6 cellular contexts compared by ENCODE assay signal in the genomic region with DNA sequence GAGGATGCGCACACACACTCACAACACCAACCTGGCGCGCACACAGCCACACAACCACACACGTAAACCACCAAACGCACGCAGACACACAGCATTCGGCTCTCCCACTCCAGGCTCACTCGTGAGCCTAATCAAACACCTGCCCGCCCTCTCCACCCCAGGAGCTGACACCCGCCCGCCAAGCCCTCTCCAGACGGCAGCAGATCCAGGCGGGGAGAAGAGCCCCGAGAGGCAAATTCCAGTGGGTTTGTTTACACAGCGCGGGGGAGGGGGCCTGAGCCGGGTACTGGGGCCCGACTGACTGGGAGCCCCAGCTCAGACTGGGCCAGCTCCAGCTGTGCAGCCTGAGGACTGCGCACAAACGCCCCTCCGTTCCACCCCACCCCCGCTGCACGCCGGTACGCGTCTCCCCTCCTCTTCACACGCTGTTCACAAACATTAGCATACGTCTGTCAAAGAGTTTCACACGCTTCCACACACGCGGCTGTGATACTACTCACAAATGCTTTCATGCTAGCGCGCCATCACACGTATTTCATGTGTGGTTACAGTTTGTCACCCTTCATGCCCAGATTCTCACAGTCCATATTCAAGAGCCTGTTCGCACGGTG. TPM values are rescaled to one million over a fixed set of nuclear protein-coding genes. Genes with fewer than 3 reads are reported as not detected.
DNase-seq lines count a peak whose midpoint lies in the region; ATAC-seq lines count a peak whose summit lies in the region.

No MANE protein-coding gene starts in this region.

- ATAC-seq in activated T-helper 17 cell treated with anti-CD3 and anti-CD28 coated beads, Interleukin-2, amount 50 U/mL, for 72 hours (replicated peaks), result peak; percentile 61
- ATAC-seq in HG03196 (IDR thresholded peaks at IDR 0.05; ENCODE audit: unreplicated experiment), result no peak

- H3K4me3 ChIP-seq in iPS-18a (ENCODE audit: low read length), result peak overlapping the region; percentile 54

- no peaks in the 10 kb centered on the region for H3K9me3 Mint-ChIP-seq in activated T-helper 17 cell treated with anti-CD3 and anti-CD28 coated beads, Interleukin-2, amount 50 U/mL, for 72 hours

- peaks cover 73% of the 10 kb centered on the region for H3K27me3 ChIP-seq in iPS-18a (ENCODE audit: control insufficient read depth, insufficient read depth, low read length)

- no peaks in the 10 kb centered on the region for H3K9me3 ChIP-seq in iPS-18a (ENCODE audit: control insufficient read depth, low read depth, low read length)

- H3K36me3 ChIP-seq in iPS-18a (ENCODE audit: control insufficient read depth, low read depth, low read length), result peaks cover 2% of the 10 kb centered on the region

- H3K9ac ChIP-seq in iPS-18a (ENCODE audit: low read length), result no peak overlapping the region

- peaks cover 15% of the 10 kb centered on the region for H3K27me3 Mint-ChIP-seq in activated T-helper 17 cell treated with anti-CD3 and anti-CD28 coated beads, Interleukin-2, amount 50 U/mL, for 72 hours

- H3K27ac ChIP-seq in iPS-18a (ENCODE audit: low read length), result no peak overlapping the region

- H3K4me1 ChIP-seq in iPS-18a (ENCODE audit: control insufficient read depth, low read depth, low read length), result peaks cover 49% of the 10 kb centered on the region

- peak overlapping the region; percentile 5 for H3K27ac Mint-ChIP-seq in activated T-helper 17 cell treated with anti-CD3 and anti-CD28 coated beads, Interleukin-2, amount 50 U/mL, for 72 hours

- H3K4me1 Mint-ChIP-seq in activated T-helper 17 cell treated with anti-CD3 and anti-CD28 coated beads, Interleukin-2, amount 50 U/mL, for 72 hours, result peaks cover 16% of the 10 kb centered on the region

- H3K4me3 Mint-ChIP-seq in activated T-helper 17 cell treated with anti-CD3 and anti-CD28 coated beads, Interleukin-2, amount 50 U/mL, for 72 hours, result peak overlapping the region; percentile 79

- DNase-seq in NCI-H1105 treated with DMSO at 0.1 percent for 48 hours (lab: John Stamatoyannopoulos, UW), result peak; percentile 42
- peak; percentile 45 for DNase-seq in stimulated activated naive CD4-positive, alpha-beta T cell treated with Interleukin-2 at 50 U/mL for 16 hours (lab: John Stamatoyannopoulos, UW)
- no peak for DNase-seq in KG1 (lab: John Stamatoyannopoulos, UW)

- no peaks in the 10 kb centered on the region for H3K36me3 Mint-ChIP-seq in activated T-helper 17 cell treated with anti-CD3 and anti-CD28 coated beads, Interleukin-2, amount 50 U/mL, for 72 hours (ENCODE audit: low read depth)

RNA-seq across cellular contexts. Expression of a gene that starts 1.1 kb away (rescaled TPM):
- under 1 TPM in 1 of 2 donors, not detected in 1; 0.48 TPM for total RNA-seq in activated T-helper 17 cell treated with anti-CD3 and anti-CD28 coated beads, Interleukin-2, amount 50 U/mL, for 72 hours

RNA-seq across cellular contexts. Expression of a gene that starts 9.1 kb away (rescaled TPM):
- total RNA-seq in activated T-helper 17 cell treated with anti-CD3 and anti-CD28 coated beads, Interleukin-2, amount 50 U/mL, for 72 hours, result 10 to 100 TPM; 42.8 to 47.3 TPM

RNA-seq across cellular contexts. Expression of a gene that starts 13.7 kb away (rescaled TPM):
- total RNA-seq in activated T-helper 17 cell treated with anti-CD3 and anti-CD28 coated beads, Interleukin-2, amount 50 U/mL, for 72 hours, result 10 to 100 TPM; 29.4 to 40.6 TPM

RNA-seq across cellular contexts. Expression of a gene that starts 46.5 kb away (rescaled TPM):
- total RNA-seq in activated T-helper 17 cell treated with anti-CD3 and anti-CD28 coated beads, Interleukin-2, amount 50 U/mL, for 72 hours, result 100 to 1,000 TPM; 108 to 166 TPM

RNA-seq across cellular contexts. Expression of a gene that starts 47.0 kb away (rescaled TPM):
- total RNA-seq in activated T-helper 17 cell treated with anti-CD3 and anti-CD28 coated beads, Interleukin-2, amount 50 U/mL, for 72 hours, result 10 to 100 TPM; 10.6 to 16.6 TPM
